In genomic region chr14:56064513-56064912, GRCh38 we compare ENCODE assay signal across 1 cellular context.
TF ChIP-seq lines count a peak whose summit lies in the region.

No MANE protein-coding gene starts in this region.

TF ChIP-seq in GM23338, 12 proteins besides CTCF, POLR2A, EP300 and RAD21 (continued from another document):
- no peak for TF ChIP-seq ZNF462 (CRISPR knock-in tag; IDR thresholded peaks at IDR 0.05)
- TF ChIP-seq ETS1 (IDR thresholded peaks at IDR 0.05) = no peak
- no peak for TF ChIP-seq EZH2 (IDR thresholded peaks at IDR 0.05; ENCODE audit: low read depth, unreplicated experiment)
- no peak for TF ChIP-seq STAT1 (IDR thresholded peaks at IDR 0.05; ENCODE audit: unreplicated experiment)
- no peak for TF ChIP-seq ZNF331 (CRISPR knock-in tag; IDR thresholded peaks at IDR 0.05; ENCODE audit: low read depth)
- TF ChIP-seq JUNB (IDR thresholded peaks at IDR 0.05; ENCODE audit: unreplicated experiment) = no peak
- no peak for TF ChIP-seq NANOG (IDR thresholded peaks at IDR 0.05; ENCODE audit: borderline replicate concordance)
- no peak for TF ChIP-seq ZNF114 (CRISPR knock-in tag; IDR thresholded peaks at IDR 0.05)
- no peak for TF ChIP-seq EZH2phosphoT487 (IDR thresholded peaks at IDR 0.05; ENCODE audit: unreplicated experiment)
